ENCODE assay signal across 17 cellular contexts in the genomic region with DNA sequence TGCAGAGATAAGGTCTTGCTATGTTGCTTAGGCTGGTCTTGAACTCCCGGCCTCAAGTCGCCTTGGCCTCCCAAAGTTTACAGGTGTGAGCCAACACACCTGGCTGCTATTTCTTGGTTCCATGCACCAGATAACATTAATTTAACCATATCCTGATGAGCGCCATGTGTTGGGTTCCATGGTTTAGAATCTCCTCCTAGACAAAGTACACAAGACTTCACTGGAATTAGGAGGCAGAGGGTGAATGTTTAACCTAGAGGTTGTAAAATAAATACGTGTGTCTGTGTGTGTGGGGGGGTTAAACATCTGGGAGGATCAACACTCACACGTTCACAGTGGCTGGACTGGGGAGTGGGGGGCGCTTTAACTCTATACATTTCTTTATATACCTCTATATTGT.
"Had no signal": no experiment of that assay in that cellular context is flagged by ENCODE, and none has a peak within 500 bp of the region (broad histone marks: within the 10 kb centered on the region; RNA-seq: fewer than 3 reads in every experiment).

No MANE protein-coding gene starts in this region.

- ATAC-seq: activated CD4-positive, alpha-beta T cell treated with anti-CD3 and anti-CD28 coated beads for 36 hours; activated T-cell treated with anti-CD3 and anti-CD28 coated beads, Interleukin-2, amount 50 U/mL, for 72 hours; effector memory CD8-positive, alpha-beta T cell; gastroesophageal sphincter; natural killer cell treated with Interleukin-12 subunit alpha and Interleukin-12 subunit beta and Interleukin-15 and Interleukin-18, amount 100 ng/mL, for 72 hours; stimulated activated effector memory CD8-positive, alpha-beta T cell treated with anti-CD3 and anti-CD28 coated beads, Interleukin-12 subunit alpha, Interleukin-12 subunit beta, amount 100 ng/mL, for 72 hours had no signal

- H3K9me3 ChIP-seq: gastroesophageal sphincter, ovary, tibial artery had no signal

- H3K9me3 Mint-ChIP-seq: activated CD4-positive, alpha-beta memory T cell treated with anti-CD3 and anti-CD28 coated beads, Interleukin-2, amount 10 ng/mL, durations not matched to agents 7 days and 5 days; activated T-cell treated with anti-CD3 and anti-CD28 coated beads, Interleukin-2, amount 50 U/mL, for 72 hours; effector memory CD8-positive, alpha-beta T cell; natural killer cell treated with Interleukin-12 subunit alpha and Interleukin-12 subunit beta and Interleukin-15 and Interleukin-18, amount 100 ng/mL, for 72 hours; stimulated activated effector memory CD8-positive, alpha-beta T cell treated with anti-CD3 and anti-CD28 coated beads, Interleukin-12 subunit alpha, Interleukin-12 subunit beta, amount 100 ng/mL, for 72 hours had no signal

- H3K4me1 Mint-ChIP-seq: activated CD4-positive, alpha-beta T cell treated with anti-CD3 and anti-CD28 coated beads for 36 hours; stimulated activated effector memory CD8-positive, alpha-beta T cell treated with anti-CD3 and anti-CD28 coated beads, Interleukin-12 subunit alpha, Interleukin-12 subunit beta, amount 100 ng/mL, for 72 hours had no signal

- H3K27ac ChIP-seq: epithelial cell of prostate, gastroesophageal sphincter, ovary, skin epidermis, tibial artery, VCaP had no signal

- H3K27me3 ChIP-seq: gastroesophageal sphincter, ovary, tibial artery had no signal

- DNase-seq: activated CD4-positive, alpha-beta memory T cell treated with anti-CD3 and anti-CD28 coated beads, Interleukin-2, amount 10 ng/mL, durations not matched to agents 7 days and 5 days; activated CD4-positive, alpha-beta T cell treated with anti-CD3 and anti-CD28 coated beads for 36 hours; activated naive CD4-positive, alpha-beta T cell; activated T-cell treated with anti-CD3 and anti-CD28 coated beads, Interleukin-2, amount 50 U/mL, for 72 hours; cortex of kidney; effector memory CD8-positive, alpha-beta T cell; left cardiac atrium; retina; T-helper 1 cell had no signal

- H3K4me3 ChIP-seq: gastroesophageal sphincter, ovary, skin epidermis, tibial artery had no signal

- H3K36me3 Mint-ChIP-seq: natural killer cell treated with Interleukin-12 subunit alpha and Interleukin-12 subunit beta and Interleukin-15 and Interleukin-18, amount 100 ng/mL, for 72 hours; stimulated activated effector memory CD8-positive, alpha-beta T cell treated with anti-CD3 and anti-CD28 coated beads, Interleukin-12 subunit alpha, Interleukin-12 subunit beta, amount 100 ng/mL, for 72 hours had no signal

- H3K27ac Mint-ChIP-seq: activated CD4-positive, alpha-beta memory T cell treated with anti-CD3 and anti-CD28 coated beads, Interleukin-2, amount 10 ng/mL, durations not matched to agents 7 days and 5 days; activated CD4-positive, alpha-beta T cell treated with anti-CD3 and anti-CD28 coated beads for 36 hours; activated T-cell treated with anti-CD3 and anti-CD28 coated beads, Interleukin-2, amount 50 U/mL, for 72 hours; effector memory CD8-positive, alpha-beta T cell; natural killer cell treated with Interleukin-12 subunit alpha and Interleukin-12 subunit beta and Interleukin-15 and Interleukin-18, amount 100 ng/mL, for 72 hours; stimulated activated effector memory CD8-positive, alpha-beta T cell treated with anti-CD3 and anti-CD28 coated beads, Interleukin-12 subunit alpha, Interleukin-12 subunit beta, amount 100 ng/mL, for 72 hours had no signal

- H3K4me3 Mint-ChIP-seq: activated CD4-positive, alpha-beta memory T cell treated with anti-CD3 and anti-CD28 coated beads, Interleukin-2, amount 10 ng/mL, durations not matched to agents 7 days and 5 days; activated CD4-positive, alpha-beta T cell treated with anti-CD3 and anti-CD28 coated beads for 36 hours; activated T-cell treated with anti-CD3 and anti-CD28 coated beads, Interleukin-2, amount 50 U/mL, for 72 hours; effector memory CD8-positive, alpha-beta T cell; natural killer cell treated with Interleukin-12 subunit alpha and Interleukin-12 subunit beta and Interleukin-15 and Interleukin-18, amount 100 ng/mL, for 72 hours; stimulated activated effector memory CD8-positive, alpha-beta T cell treated with anti-CD3 and anti-CD28 coated beads, Interleukin-12 subunit alpha, Interleukin-12 subunit beta, amount 100 ng/mL, for 72 hours had no signal

- H3K36me3 ChIP-seq: gastroesophageal sphincter, ovary, tibial artery had no signal
